ENCODE assay signal across 8 cellular contexts in genomic region chr5:77133061-77133758, GRCh38. TPM values are rescaled to one million over a fixed set of nuclear protein-coding genes. Genes with fewer than 3 reads are reported as not detected.
DNase-seq lines count a peak whose midpoint lies in the region; ATAC-seq and TF ChIP-seq lines count a peak whose summit lies in the region.

No MANE protein-coding gene starts in this region.

- no peak for TF ChIP-seq CTCF in Peyer's patch (IDR thresholded peaks at IDR 0.05)

- ATAC-seq in HG03460 (IDR thresholded peaks at IDR 0.05; ENCODE audit: unreplicated experiment) (no peak), GM21367 (IDR thresholded peaks at IDR 0.05; ENCODE audit: unreplicated experiment) (no peak), HG03097 (IDR thresholded peaks at IDR 0.05; ENCODE audit: low FRiP score, unreplicated experiment) (no peak), HG03469 (IDR thresholded peaks at IDR 0.05; ENCODE audit: unreplicated experiment) (no peak)

- no peaks in the 10 kb centered on the region for H3K9me3 ChIP-seq in Peyer's patch

- H3K4me1 ChIP-seq in Peyer's patch = no peaks in the 10 kb centered on the region

- H3K4me3 ChIP-seq in Peyer's patch = no peak overlapping the region

- H3K27me3 ChIP-seq in Peyer's patch = no peaks in the 10 kb centered on the region

- intact Hi-C loops in posterior cingulate gyrus (cut with DNase I) = no loop called here

- peak; percentile 51 for DNase-seq in DMS79 (lab: John Stamatoyannopoulos, UW)
- peak in 2 of 3 donors; percentile 20 to 55 for DNase-seq in Peyer's patch
- DNase-seq in fibroblast of peridontal ligament (ENCODE audit: extremely low read depth) = peak; percentile 98
- peak; percentile 67 to 97 (median 79) for DNase-seq in posterior cingulate gyrus

- H3K27ac ChIP-seq in Peyer's patch = no peak overlapping the region

- no peaks in the 10 kb centered on the region for H3K36me3 ChIP-seq in Peyer's patch

- no peak for TF ChIP-seq POLR2A in Peyer's patch (IDR thresholded peaks at IDR 0.05)

RNA-seq across cellular contexts. Expression of gene ZBED3, which starts 46.1 kb away (rescaled TPM):
- total RNA-seq in Peyer's patch = 1 to 10 TPM; 1.9 to 4.5 (median 3.5) TPM

Comparison
In these comparisons a context has a peak if more than half of its experiments do, and no peak if none do; other contexts are left out.
1. DNase-seq: peak in every context shown above with its lines; median percentile 98 in fibroblast of peridontal ligament; 79 in posterior cingulate gyrus; 51 in DMS79; 38 in Peyer's patch.